1 cellular context compared by ENCODE assay signal in the genomic region with DNA sequence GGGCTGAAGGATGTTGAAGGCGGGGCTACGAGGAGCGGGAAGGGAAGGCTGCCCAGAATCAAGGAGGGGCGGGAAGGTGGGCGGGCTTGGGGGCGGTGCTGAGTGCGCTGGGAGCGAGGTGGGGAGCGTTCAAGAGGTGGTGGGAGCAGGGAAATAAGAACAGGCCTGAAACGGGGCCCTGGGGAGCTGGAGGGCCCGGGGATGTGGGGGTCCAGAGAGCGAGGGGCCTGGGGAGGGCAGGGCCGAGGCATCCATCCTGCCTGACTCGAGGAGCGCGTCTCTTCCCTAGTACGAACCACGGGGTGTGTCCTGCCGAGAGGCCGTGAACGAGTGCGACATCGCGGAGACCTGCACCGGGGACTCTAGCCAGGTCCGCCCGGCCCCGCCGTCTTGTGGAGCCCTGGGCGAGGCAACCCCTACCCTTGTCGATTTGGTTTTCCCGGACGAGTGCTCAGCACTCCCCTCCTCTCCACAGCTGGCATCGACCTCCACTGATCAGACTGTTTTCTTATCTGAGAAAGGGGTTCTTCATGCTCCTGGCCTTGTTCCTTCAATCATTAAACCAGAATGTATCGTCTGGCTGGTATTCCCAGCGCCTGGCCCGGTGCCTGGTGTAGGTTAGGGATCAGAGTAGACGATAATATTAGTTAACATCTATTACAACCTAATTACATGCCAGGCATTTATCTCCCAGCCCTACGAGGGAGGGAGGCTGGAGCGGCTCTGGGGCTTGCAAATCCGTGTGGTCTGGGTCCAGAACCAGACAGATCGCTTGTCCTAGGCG.
A peak's percentile ranks its signal among the peaks of the same experiment; 100 is the strongest.
TF ChIP-seq lines count a peak whose summit lies in the region.

No MANE protein-coding gene starts in this region.

TF ChIP-seq in K562, 482 proteins besides CTCF, POLR2A, EP300 and RAD21:
- TF ChIP-seq, protein P1, sequence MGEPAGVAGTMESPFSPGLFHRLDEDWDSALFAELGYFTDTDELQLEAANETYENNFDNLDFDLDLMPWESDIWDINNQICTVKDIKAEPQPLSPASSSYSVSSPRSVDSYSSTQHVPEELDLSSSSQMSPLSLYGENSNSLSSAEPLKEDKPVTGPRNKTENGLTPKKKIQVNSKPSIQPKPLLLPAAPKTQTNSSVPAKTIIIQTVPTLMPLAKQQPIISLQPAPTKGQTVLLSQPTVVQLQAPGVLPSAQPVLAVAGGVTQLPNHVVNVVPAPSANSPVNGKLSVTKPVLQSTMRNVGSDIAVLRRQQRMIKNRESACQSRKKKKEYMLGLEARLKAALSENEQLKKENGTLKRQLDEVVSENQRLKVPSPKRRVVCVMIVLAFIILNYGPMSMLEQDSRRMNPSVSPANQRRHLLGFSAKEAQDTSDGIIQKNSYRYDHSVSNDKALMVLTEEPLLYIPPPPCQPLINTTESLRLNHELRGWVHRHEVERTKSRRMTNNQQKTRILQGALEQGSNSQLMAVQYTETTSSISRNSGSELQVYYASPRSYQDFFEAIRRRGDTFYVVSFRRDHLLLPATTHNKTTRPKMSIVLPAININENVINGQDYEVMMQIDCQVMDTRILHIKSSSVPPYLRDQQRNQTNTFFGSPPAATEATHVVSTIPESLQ (CRISPR knock-in tag; IDR thresholded peaks at IDR 0.05): no peak
- no peak for TF ChIP-seq XRCC5 (IDR thresholded peaks at IDR 0.05; ENCODE audit: low read depth, low read length)
- 0 out of 2 replicates have a peak, but pooled peaks have one; percentile 2 for TF ChIP-seq SMC3 (conservative IDR thresholded peaks at IDR 0.05; ENCODE audit: insufficient read depth, low read depth, low read length)
- TF ChIP-seq, protein P2, sequence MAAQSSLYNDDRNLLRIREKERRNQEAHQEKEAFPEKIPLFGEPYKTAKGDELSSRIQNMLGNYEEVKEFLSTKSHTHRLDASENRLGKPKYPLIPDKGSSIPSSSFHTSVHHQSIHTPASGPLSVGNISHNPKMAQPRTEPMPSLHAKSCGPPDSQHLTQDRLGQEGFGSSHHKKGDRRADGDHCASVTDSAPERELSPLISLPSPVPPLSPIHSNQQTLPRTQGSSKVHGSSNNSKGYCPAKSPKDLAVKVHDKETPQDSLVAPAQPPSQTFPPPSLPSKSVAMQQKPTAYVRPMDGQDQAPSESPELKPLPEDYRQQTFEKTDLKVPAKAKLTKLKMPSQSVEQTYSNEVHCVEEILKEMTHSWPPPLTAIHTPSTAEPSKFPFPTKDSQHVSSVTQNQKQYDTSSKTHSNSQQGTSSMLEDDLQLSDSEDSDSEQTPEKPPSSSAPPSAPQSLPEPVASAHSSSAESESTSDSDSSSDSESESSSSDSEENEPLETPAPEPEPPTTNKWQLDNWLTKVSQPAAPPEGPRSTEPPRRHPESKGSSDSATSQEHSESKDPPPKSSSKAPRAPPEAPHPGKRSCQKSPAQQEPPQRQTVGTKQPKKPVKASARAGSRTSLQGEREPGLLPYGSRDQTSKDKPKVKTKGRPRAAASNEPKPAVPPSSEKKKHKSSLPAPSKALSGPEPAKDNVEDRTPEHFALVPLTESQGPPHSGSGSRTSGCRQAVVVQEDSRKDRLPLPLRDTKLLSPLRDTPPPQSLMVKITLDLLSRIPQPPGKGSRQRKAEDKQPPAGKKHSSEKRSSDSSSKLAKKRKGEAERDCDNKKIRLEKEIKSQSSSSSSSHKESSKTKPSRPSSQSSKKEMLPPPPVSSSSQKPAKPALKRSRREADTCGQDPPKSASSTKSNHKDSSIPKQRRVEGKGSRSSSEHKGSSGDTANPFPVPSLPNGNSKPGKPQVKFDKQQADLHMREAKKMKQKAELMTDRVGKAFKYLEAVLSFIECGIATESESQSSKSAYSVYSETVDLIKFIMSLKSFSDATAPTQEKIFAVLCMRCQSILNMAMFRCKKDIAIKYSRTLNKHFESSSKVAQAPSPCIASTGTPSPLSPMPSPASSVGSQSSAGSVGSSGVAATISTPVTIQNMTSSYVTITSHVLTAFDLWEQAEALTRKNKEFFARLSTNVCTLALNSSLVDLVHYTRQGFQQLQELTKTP (IDR thresholded peaks at IDR 0.05; ENCODE audit: low read depth in 1 of 2, partially characterized antibody in 2 of 2): no peak
- no peak for TF ChIP-seq NR3C1 (CRISPR knock-in tag; IDR thresholded peaks at IDR 0.05)
- peak in 1 of 2 experiments; percentile 31; a peak in 1 of 4 replicates for TF ChIP-seq NRF1 (conservative IDR thresholded peaks at IDR 0.05 in 1 of 2, IDR thresholded peaks at IDR 0.05 in 1 of 2)
- 0 out of 2 replicates have a peak, but pooled peaks have one; percentile 25 for TF ChIP-seq BCOR (IDR thresholded peaks at IDR 0.05)
- peak; percentile 1 for TF ChIP-seq CCNT2 (IDR thresholded peaks at IDR 0.05; ENCODE audit: borderline replicate concordance, extremely low read depth, insufficient read length, low read depth, low read length)
- TF ChIP-seq SMARCA4 (IDR thresholded peaks at IDR 0.05): no peak
- TF ChIP-seq ELF2 (CRISPR knock-in tag; IDR thresholded peaks at IDR 0.05): no peak
- no peak for TF ChIP-seq MTA3 (IDR thresholded peaks at IDR 0.05; ENCODE audit: borderline replicate concordance)
- TF ChIP-seq, protein P3, sequence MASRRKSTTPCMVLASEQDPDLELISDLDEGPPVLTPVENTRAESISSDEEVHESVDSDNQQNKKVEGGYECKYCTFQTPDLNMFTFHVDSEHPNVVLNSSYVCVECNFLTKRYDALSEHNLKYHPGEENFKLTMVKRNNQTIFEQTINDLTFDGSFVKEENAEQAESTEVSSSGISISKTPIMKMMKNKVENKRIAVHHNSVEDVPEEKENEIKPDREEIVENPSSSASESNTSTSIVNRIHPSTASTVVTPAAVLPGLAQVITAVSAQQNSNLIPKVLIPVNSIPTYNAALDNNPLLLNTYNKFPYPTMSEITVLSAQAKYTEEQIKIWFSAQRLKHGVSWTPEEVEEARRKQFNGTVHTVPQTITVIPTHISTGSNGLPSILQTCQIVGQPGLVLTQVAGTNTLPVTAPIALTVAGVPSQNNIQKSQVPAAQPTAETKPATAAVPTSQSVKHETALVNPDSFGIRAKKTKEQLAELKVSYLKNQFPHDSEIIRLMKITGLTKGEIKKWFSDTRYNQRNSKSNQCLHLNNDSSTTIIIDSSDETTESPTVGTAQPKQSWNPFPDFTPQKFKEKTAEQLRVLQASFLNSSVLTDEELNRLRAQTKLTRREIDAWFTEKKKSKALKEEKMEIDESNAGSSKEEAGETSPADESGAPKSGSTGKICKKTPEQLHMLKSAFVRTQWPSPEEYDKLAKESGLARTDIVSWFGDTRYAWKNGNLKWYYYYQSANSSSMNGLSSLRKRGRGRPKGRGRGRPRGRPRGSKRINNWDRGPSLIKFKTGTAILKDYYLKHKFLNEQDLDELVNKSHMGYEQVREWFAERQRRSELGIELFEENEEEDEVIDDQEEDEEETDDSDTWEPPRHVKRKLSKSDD (conservative IDR thresholded peaks at IDR 0.05; ENCODE audit: low read length): no peak
- TF ChIP-seq, protein P4, sequence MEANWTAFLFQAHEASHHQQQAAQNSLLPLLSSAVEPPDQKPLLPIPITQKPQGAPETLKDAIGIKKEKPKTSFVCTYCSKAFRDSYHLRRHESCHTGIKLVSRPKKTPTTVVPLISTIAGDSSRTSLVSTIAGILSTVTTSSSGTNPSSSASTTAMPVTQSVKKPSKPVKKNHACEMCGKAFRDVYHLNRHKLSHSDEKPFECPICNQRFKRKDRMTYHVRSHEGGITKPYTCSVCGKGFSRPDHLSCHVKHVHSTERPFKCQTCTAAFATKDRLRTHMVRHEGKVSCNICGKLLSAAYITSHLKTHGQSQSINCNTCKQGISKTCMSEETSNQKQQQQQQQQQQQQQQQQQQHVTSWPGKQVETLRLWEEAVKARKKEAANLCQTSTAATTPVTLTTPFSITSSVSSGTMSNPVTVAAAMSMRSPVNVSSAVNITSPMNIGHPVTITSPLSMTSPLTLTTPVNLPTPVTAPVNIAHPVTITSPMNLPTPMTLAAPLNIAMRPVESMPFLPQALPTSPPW (CRISPR knock-in tag; IDR thresholded peaks at IDR 0.05): peak; percentile 8; the same call in 1 of the 2 replicates
- no peak for TF ChIP-seq CREBBP (IDR thresholded peaks at IDR 0.05; ENCODE audit: low read depth, low read length)
- TF ChIP-seq, protein P5, sequence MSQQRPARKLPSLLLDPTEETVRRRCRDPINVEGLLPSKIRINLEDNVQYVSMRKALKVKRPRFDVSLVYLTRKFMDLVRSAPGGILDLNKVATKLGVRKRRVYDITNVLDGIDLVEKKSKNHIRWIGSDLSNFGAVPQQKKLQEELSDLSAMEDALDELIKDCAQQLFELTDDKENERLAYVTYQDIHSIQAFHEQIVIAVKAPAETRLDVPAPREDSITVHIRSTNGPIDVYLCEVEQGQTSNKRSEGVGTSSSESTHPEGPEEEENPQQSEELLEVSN (IDR thresholded peaks at IDR 0.05; ENCODE audit: borderline replicate concordance in 1 of 2, extremely low read depth in 1 of 2, insufficient read depth in 1 of 2, insufficient read length in 1 of 2, low read depth in 1 of 2, low read length in 1 of 2, poor library complexity in 1 of 2, severe bottlenecking in 1 of 2): peak in 1 of 2 experiments; percentile 9
- TF ChIP-seq ZFX (CRISPR knock-in tag; IDR thresholded peaks at IDR 0.05): 0 out of 2 replicates have a peak, but pooled peaks have one; percentile 33
- 0 out of 2 replicates have a peak, but pooled peaks have one; percentile 51 for TF ChIP-seq EGR1 (conservative IDR thresholded peaks at IDR 0.05)
- TF ChIP-seq ZBTB7A (IDR thresholded peaks at IDR 0.05; ENCODE audit: borderline replicate concordance, control insufficient read depth, low read depth, low read length): peak; percentile 29; the same call in 1 of the 2 replicates
